Comparison of ENCODE assay signal across 19 cellular contexts in the genomic region with DNA sequence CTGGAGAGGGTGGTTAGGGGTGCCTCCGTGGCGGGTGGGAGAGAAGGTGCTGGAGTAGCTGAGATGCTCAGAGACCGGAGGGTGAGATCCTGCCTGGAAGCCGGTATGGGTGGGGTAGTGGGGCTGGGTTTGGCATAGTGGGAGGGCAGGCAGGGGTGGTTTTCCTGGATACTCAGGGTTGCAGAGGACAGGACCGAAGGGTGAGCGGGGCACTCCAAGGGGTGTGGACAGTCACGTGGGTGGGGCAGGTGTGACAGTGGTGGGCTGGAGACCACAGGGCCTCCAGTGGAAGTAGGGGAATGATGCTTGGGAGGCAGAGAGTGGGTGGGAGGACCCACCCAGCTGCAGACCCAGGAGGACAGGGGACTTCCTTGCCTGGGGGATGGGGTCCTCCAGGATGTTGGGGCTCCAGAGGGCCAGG. TPM values are rescaled to one million over a fixed set of nuclear protein-coding genes. Genes with fewer than 3 reads are reported as not detected.
A peak's percentile ranks its signal among the peaks of the same experiment; 100 is the strongest.
DNase-seq lines count a peak whose midpoint lies in the region; ATAC-seq and TF ChIP-seq lines count a peak whose summit lies in the region.
"Had no signal": no experiment of that assay in that cellular context is flagged by ENCODE, and none has a peak within 500 bp of the region (broad histone marks: within the 10 kb centered on the region; RNA-seq: fewer than 3 reads in every experiment).

No MANE protein-coding gene starts in this region.

- H4K8ac ChIP-seq in IMR-90 (ENCODE audit: low read depth in 2 of 2, low read length in 2 of 2), result no peak overlapping the region

- no peaks in the 10 kb centered on the region for H3K9me3 Mint-ChIP-seq in stimulated activated effector memory CD8-positive, alpha-beta T cell treated with anti-CD3 and anti-CD28 coated beads, Interleukin-12 subunit alpha, Interleukin-12 subunit beta, amount 100 ng/mL, for 72 hours

- H3K9me1 ChIP-seq in IMR-90 (ENCODE audit: insufficient read depth, low read length), result no peaks in the 10 kb centered on the region

- no peak overlapping the region for H4K91ac ChIP-seq in IMR-90 (ENCODE audit: insufficient read depth, low read depth, low read length)

- intact Hi-C loops in IMR-90 (cut with micrococcal nuclease), result no loop called here
- intact Hi-C loops in esophagus muscularis mucosa (cut with DNase I), result no loop called here
- intact Hi-C loops in sciatic nerve (cut with DNase I), result no loop called here

- no peak for ATAC-seq in IMR-90 (ENCODE audit: low read depth)
- ATAC-seq in stimulated activated effector memory CD8-positive, alpha-beta T cell treated with anti-CD3 and anti-CD28 coated beads, Interleukin-12 subunit alpha, Interleukin-12 subunit beta, amount 100 ng/mL, for 72 hours, result no peak
- ATAC-seq in HG03439 (IDR thresholded peaks at IDR 0.05; ENCODE audit: unreplicated experiment), result no peak
- no peak for ATAC-seq in sciatic nerve
- ATAC-seq: GM12878, Panc1 had no signal

- no peak overlapping the region for H3K18ac ChIP-seq in IMR-90 (ENCODE audit: low read depth, low read length)

- H3K4me3 ChIP-seq in IMR-90 (ENCODE audit: insufficient read depth, low read depth, low read length) (no peak overlapping the region), esophagus muscularis mucosa (no peak overlapping the region)
- H3K4me3 ChIP-seq: GM12878 had no signal

- no peak overlapping the region for H4K5ac ChIP-seq in IMR-90 (ENCODE audit: low read depth, low read length)

- DNase-seq in activated T-cell treated with anti-CD3 and anti-CD28 coated beads, Interleukin-2, amount 50 U/mL, for 48 hours, result peak; percentile 1 to 5
- no peak for DNase-seq in activated T-cell treated with anti-CD3 and anti-CD28 coated beads, Interleukin-2, amount 50 U/mL, for 1 hour
- DNase-seq in IMR-90 (no peak), esophagus muscularis mucosa (ENCODE audit: extremely low spot score) (peak; percentile 81), kidney tubule cell (ENCODE audit: low spot score) (no peak), sciatic nerve (ENCODE audit: low spot score) (no peak)
- DNase-seq in stimulated activated effector memory CD8-positive, alpha-beta T cell treated with anti-CD3 and anti-CD28 coated beads, Interleukin-12 subunit alpha, Interleukin-12 subunit beta, amount 100 ng/mL, for 72 hours (ENCODE audit: low spot score in 2 of 2), result peak in 1 of 2 donors; percentile 35
- DNase-seq: GDM1, GOT3, KG1, NCI-H1048, NCI-H146, NCI-H510A treated with DMSO at 0.1 percent for 48 hours, Right ventricle myocardium superior had no signal

- H3K79me1 ChIP-seq in IMR-90 (ENCODE audit: low read depth in 1 of 2, low read length in 2 of 2), result no peaks in the 10 kb centered on the region

- no peak overlapping the region for H2BK5ac ChIP-seq in IMR-90 (ENCODE audit: low read depth, low read length, poor library complexity, severe bottlenecking)

- no peak overlapping the region for H3K56ac ChIP-seq in IMR-90 (ENCODE audit: extremely low read depth, insufficient read depth, low read length)

- 100% methylated on average over 1 of the region's 7 CpGs; no CpG with 5 or more reads in 1 of the 2 experiments for WGBS in IMR-90 (ENCODE audit: extremely low coverage in 2 of 2, insufficient read length in 1 of 2), 2 experiments
- 84% methylated on average over 7 of the region's 7 CpGs for WGBS in esophagus muscularis mucosa

- H2BK20ac ChIP-seq in IMR-90 (ENCODE audit: low read depth, low read length), result no peak overlapping the region

- H3K36me3 ChIP-seq in IMR-90 (ENCODE audit: control insufficient read depth, insufficient read depth, low read length), result no peaks in the 10 kb centered on the region
- H3K36me3 ChIP-seq in esophagus muscularis mucosa, result peaks cover 0 to 14% (median 0%) of the 10 kb centered on the region in 4 donors

- BruUV-seq in IMR-90 (replicated peaks; lab: Mats Ljungman, UMichigan), result no TSS peak

- H3K4ac ChIP-seq in IMR-90 (ENCODE audit: low read depth, low read length), result no peak overlapping the region

- H2BK120ac ChIP-seq in IMR-90 (ENCODE audit: low read depth, low read length), result no peak overlapping the region

- H3K23ac ChIP-seq in IMR-90 (ENCODE audit: low read depth, low read length), result no peak overlapping the region

- peak overlapping the region; percentile 14 for H2AFZ ChIP-seq in IMR-90 (replicated peaks; ENCODE audit: low read length, poor library complexity)

- H3K27ac Mint-ChIP-seq in stimulated activated effector memory CD8-positive, alpha-beta T cell treated with anti-CD3 and anti-CD28 coated beads, Interleukin-12 subunit alpha, Interleukin-12 subunit beta, amount 100 ng/mL, for 72 hours, result peak overlapping the region; percentile 46

- H3K4me3 Mint-ChIP-seq in stimulated activated effector memory CD8-positive, alpha-beta T cell treated with anti-CD3 and anti-CD28 coated beads, Interleukin-12 subunit alpha, Interleukin-12 subunit beta, amount 100 ng/mL, for 72 hours, result peak overlapping the region; percentile 81

- TF ChIP-seq CTCF in IMR-90 (conservative IDR thresholded peaks at IDR 0.05; ENCODE audit: low read depth, low read length), result no peak
- no peak for TF ChIP-seq CTCF in esophagus muscularis mucosa (IDR thresholded peaks at IDR 0.05)

- H3K14ac ChIP-seq in IMR-90 (replicated peaks; ENCODE audit: low read depth, low read length), result no peak overlapping the region

- H3K4me2 ChIP-seq in IMR-90 (ENCODE audit: low read depth, low read length), result no peak overlapping the region

- in situ Hi-C loops in IMR-90 (cut with MboI; ENCODE audit: low sequenced_read_pairs), result no loop called here

- H3K9me3 ChIP-seq in IMR-90 (ENCODE audit: control insufficient read depth, insufficient read depth, low read length) (no peaks in the 10 kb centered on the region), esophagus muscularis mucosa (no peaks in the 10 kb centered on the region)

- POLR2A ChIA-PET in IMR-90 (lab: Charles Lee; ENCODE audit: unreplicated experiment), result no interaction called here

- H3K9ac ChIP-seq in IMR-90 (ENCODE audit: low read depth, low read length), result no peak overlapping the region

- TF ChIP-seq POLR2A in IMR-90 (IDR thresholded peaks at IDR 0.05; ENCODE audit: low read depth, low read length) (no peak), esophagus muscularis mucosa (IDR thresholded peaks at IDR 0.05; ENCODE audit: low read depth) (no peak)

- H3K4me1 Mint-ChIP-seq in stimulated activated effector memory CD8-positive, alpha-beta T cell treated with anti-CD3 and anti-CD28 coated beads, Interleukin-12 subunit alpha, Interleukin-12 subunit beta, amount 100 ng/mL, for 72 hours, result peaks cover 30% of the 10 kb centered on the region

- H2AK9ac ChIP-seq in IMR-90 (replicated peaks; ENCODE audit: low read depth, low read length, poor library complexity), result no peak overlapping the region

- TF ChIP-seq EP300 in esophagus muscularis mucosa (IDR thresholded peaks at IDR 0.05), result no peak

- no peak overlapping the region for H2AK5ac ChIP-seq in IMR-90 (ENCODE audit: low read depth, low read length)

- no peaks in the 10 kb centered on the region for H3K4me1 ChIP-seq in IMR-90 (ENCODE audit: control insufficient read depth, insufficient read depth, low read length)
- no peaks in the 10 kb centered on the region for H3K4me1 ChIP-seq in esophagus muscularis mucosa

- no peak for TF ChIP-seq RAD21 in IMR-90 (IDR thresholded peaks at IDR 0.05; ENCODE audit: low read length)

- dilution Hi-C loops in IMR-90 (cut with HindIII; ENCODE audit: low sequenced_read_pairs, unreplicated experiment), result no loop called here

- no peaks in the 10 kb centered on the region for H4K20me1 ChIP-seq in IMR-90 (ENCODE audit: insufficient read depth, low read length)

- no peaks in the 10 kb centered on the region for H3K27me3 ChIP-seq in IMR-90 (ENCODE audit: control insufficient read depth, insufficient read depth, low read length)
- no peaks in the 10 kb centered on the region for H3K27me3 ChIP-seq in esophagus muscularis mucosa

- peaks cover 54% of the 10 kb centered on the region for H3K36me3 Mint-ChIP-seq in stimulated activated effector memory CD8-positive, alpha-beta T cell treated with anti-CD3 and anti-CD28 coated beads, Interleukin-12 subunit alpha, Interleukin-12 subunit beta, amount 100 ng/mL, for 72 hours

- H2BK15ac ChIP-seq in IMR-90 (ENCODE audit: low read depth, low read length), result no peak overlapping the region

- H3K27ac ChIP-seq in IMR-90 (ENCODE audit: insufficient read depth, low read length) (no peak overlapping the region), esophagus muscularis mucosa (replicated peaks in 1 of 4) (no peak overlapping the region)

- CTCF ChIA-PET in IMR-90 (lab: Yijun Ruan, JAX), result no interaction called here

TF ChIP-seq in IMR-90, 13 proteins besides CTCF, POLR2A, EP300 and RAD21 (continues in another document):
- TF ChIP-seq RFX5 (IDR thresholded peaks at IDR 0.05; ENCODE audit: low read depth, low read length) (no peak), MAFK (IDR thresholded peaks at IDR 0.05; ENCODE audit: low read depth, low read length) (no peak), CEBPB (IDR thresholded peaks at IDR 0.05; ENCODE audit: low read depth, low read length) (no peak), NFE2L2 (IDR thresholded peaks at IDR 0.05; ENCODE audit: low read depth, low read length) (no peak), FOS (IDR thresholded peaks at IDR 0.05; ENCODE audit: low read depth, low read length) (no peak), MXI1 (IDR thresholded peaks at IDR 0.05; ENCODE audit: borderline replicate concordance, low read depth, low read length) (no peak), SMC3 (IDR thresholded peaks at IDR 0.05; ENCODE audit: low read depth, low read length) (no peak)
- TF ChIP-seq, protein P1, sequence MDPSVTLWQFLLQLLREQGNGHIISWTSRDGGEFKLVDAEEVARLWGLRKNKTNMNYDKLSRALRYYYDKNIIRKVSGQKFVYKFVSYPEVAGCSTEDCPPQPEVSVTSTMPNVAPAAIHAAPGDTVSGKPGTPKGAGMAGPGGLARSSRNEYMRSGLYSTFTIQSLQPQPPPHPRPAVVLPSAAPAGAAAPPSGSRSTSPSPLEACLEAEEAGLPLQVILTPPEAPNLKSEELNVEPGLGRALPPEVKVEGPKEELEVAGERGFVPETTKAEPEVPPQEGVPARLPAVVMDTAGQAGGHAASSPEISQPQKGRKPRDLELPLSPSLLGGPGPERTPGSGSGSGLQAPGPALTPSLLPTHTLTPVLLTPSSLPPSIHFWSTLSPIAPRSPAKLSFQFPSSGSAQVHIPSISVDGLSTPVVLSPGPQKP (IDR thresholded peaks at IDR 0.05; ENCODE audit: borderline replicate concordance, low read depth, low read length), result no peak

RNA-seq across cellular contexts. Expression of a gene that starts 1.9 kb away (rescaled TPM):
- total RNA-seq in IMR-90 (2012; rRNA removed) (0.28 and 0.54 TPM in 2 replicates), esophagus muscularis mucosa (1 to 10 TPM in 3 of 4 donors, under 1 TPM in 1; 0.65 to 1.7 (median 1.4) TPM), sciatic nerve (4.7 TPM)
- 1.5 and 2.1 TPM in 2 replicates for polyA plus RNA-seq in IMR-90 (2012; rRNA removed)
- 0.25 and 0.37 TPM in 2 replicates for polyA plus RNA-seq in IMR-90 (2012; cell fraction: cytosol; rRNA removed)
- 17.8 and 19.7 TPM in 2 replicates for polyA plus RNA-seq in IMR-90 (2012; cell fraction: nucleus; rRNA removed; ENCODE audit: low replicate concordance)
- total RNA-seq: A172 had no signal

RNA-seq across cellular contexts. Expression of a gene that starts 31.2 kb away (rescaled TPM):
- total RNA-seq in IMR-90 (2012; rRNA removed), result 0.28 and 0.36 TPM in 2 replicates
- 2.3 and 2.4 TPM in 2 replicates for polyA plus RNA-seq in IMR-90 (2012; rRNA removed)
- 1.4 and 2.4 TPM in 2 replicates for polyA plus RNA-seq in IMR-90 (2012; cell fraction: cytosol; rRNA removed)
- polyA plus RNA-seq in IMR-90 (2012; cell fraction: nucleus; rRNA removed; ENCODE audit: low replicate concordance), result 0.46 and 1.0 TPM in 2 replicates
- total RNA-seq in esophagus muscularis mucosa, result under 1 TPM in 2 of 4 donors, not detected in 2; 0.34 to 0.71 TPM
- 0.13 TPM for total RNA-seq in sciatic nerve
- total RNA-seq: A172, GM12878, MCF 10A, Right ventricle myocardium superior had no signal

Comparison
In these comparisons a context has a peak if more than half of its experiments do, and no peak if none do; other contexts are left out.
1. DNase-seq: peak in activated T-cell treated with anti-CD3 and anti-CD28 coated beads, Interleukin-2, amount 50 U/mL, for 48 hours (2 of 2) and esophagus muscularis mucosa (single experiment); none in activated T-cell treated with anti-CD3 and anti-CD28 coated beads, Interleukin-2, amount 50 U/mL, for 1 hour (single experiment), IMR-90 (single experiment), kidney tubule cell (single experiment) and sciatic nerve (single experiment).